Comparison of ENCODE assay signal across 17 cellular contexts in the genomic region with DNA sequence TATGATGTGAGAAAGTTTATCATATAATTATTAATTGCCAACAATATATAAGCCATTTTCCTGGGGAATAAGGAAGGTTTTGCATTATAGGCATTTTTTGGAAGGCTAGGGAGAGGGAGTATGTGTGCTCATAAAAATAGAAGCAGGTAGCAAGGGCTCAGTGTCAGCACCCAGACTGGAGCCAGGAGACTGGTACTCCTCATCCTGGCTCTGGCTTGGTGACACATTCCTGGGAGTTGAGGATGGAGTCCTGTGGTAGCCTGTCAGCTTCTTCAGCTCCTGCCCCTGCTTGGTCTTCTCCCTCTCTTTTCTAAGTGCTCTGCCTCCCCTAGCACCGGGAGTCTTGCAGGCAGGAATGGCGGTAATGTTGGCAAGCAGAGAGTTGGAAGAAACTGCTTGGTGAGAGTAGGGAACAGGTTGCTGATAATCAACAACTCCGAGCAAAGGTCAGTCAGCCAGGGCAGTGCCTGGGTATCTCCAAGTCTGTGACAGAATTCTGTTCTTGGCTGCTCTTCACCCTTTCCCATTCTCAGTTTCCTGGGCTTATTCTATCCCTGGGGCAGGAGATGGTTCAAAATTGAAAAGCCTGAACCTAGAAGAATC. TPM values are rescaled to one million over a fixed set of nuclear protein-coding genes. Genes with fewer than 3 reads are reported as not detected.
DNase-seq lines count a peak whose midpoint lies in the region; ATAC-seq, FAIRE-seq and TF ChIP-seq lines count a peak whose summit lies in the region.
"Had no signal": no experiment of that assay in that cellular context is flagged by ENCODE, and none has a peak within 500 bp of the region (broad histone marks: within the 10 kb centered on the region; RNA-seq: fewer than 3 reads in every experiment).

No MANE protein-coding gene starts in this region.

- no TSS peak for BruUV-seq in HepG2 (replicated peaks; lab: Mats Ljungman, UMichigan)

- CTCF ChIA-PET in HepG2 (lab: Yijun Ruan, JAX; ENCODE audit: low intra/inter-chr PET ratio, low total read pairs) = no interaction called here

- H3K4me3 ChIP-seq in heart left ventricle = no peak overlapping the region
- H3K4me3 ChIP-seq in HepG2 (replicated peaks in 1 of 3; ENCODE audit: insufficient read depth in 1 of 3, low read depth in 2 of 3, low read length in 3 of 3) = no peak overlapping the region
- H3K4me3 ChIP-seq in small intestine (ENCODE audit: low read depth in 1 of 2, low read length in 2 of 2) = no peak overlapping the region
- H3K4me3 ChIP-seq in transverse colon = no peak overlapping the region
- H3K4me3 ChIP-seq: PC-9 had no signal

- no peak for TF ChIP-seq CTCF in heart left ventricle (IDR thresholded peaks at IDR 0.05)
- TF ChIP-seq CTCF in HepG2 (CRISPR knock-in tag; IDR thresholded peaks at IDR 0.05) = no peak
- TF ChIP-seq CTCF in transverse colon (IDR thresholded peaks at IDR 0.05) = no peak

- DNase-seq in HuH-7 (ENCODE audit: low spot score) (peak; percentile 15), heart left ventricle (peak in 4 of 5 donors; percentile 30 to 71 (median 66)), HepG2 (ENCODE audit: low spot score) (no peak), small intestine (peak; percentile 87), transverse colon (no peak)
- DNase-seq in activated naive CD4-positive, alpha-beta T cell treated with anti-CD3 and anti-CD28 coated beads, Interleukin-2, amount 50 U/mL, for 16 hours = no peak
- DNase-seq: AML-193, Caco-2, H7, KG1, NCI-H1092, NCI-H446 treated with DMSO at 0.1 percent for 48 hours, NCI-H774, PC-9, SHP77 had no signal

- TF ChIP-seq POLR2A in heart left ventricle (IDR thresholded peaks at IDR 0.05) = no peak
- no peak for TF ChIP-seq POLR2A in HepG2 (IDR thresholded peaks at IDR 0.05; ENCODE audit: insufficient read depth in 1 of 2, low read depth in 2 of 2, low read length in 2 of 2)
- TF ChIP-seq POLR2A in transverse colon (IDR thresholded peaks at IDR 0.05) = no peak

- in situ Hi-C loops in HepG2 (cut with HindIII; ENCODE audit: extremely low pct_ligation_motif_present, low pct_unique_long_range_greater_than_20kb) = no loop called here
- in situ Hi-C loops in transverse colon (cut with MboI; ENCODE audit: low pct_ligation_motif_present in 1 of 4, low pct_unique_long_range_greater_than_20kb in 1 of 4, low sequenced_read_pairs in 3 of 4) = no loop called here

- peaks cover 15% of the 10 kb centered on the region for H3K79me2 ChIP-seq in HepG2 (ENCODE audit: insufficient read depth, low read length)

- H3K27me3 ChIP-seq in heart left ventricle = no peaks in the 10 kb centered on the region
- no peaks in the 10 kb centered on the region for H3K27me3 ChIP-seq in HepG2 (ENCODE audit: control insufficient read depth in 1 of 2, insufficient read depth in 2 of 2, low read length in 2 of 2)
- H3K27me3 ChIP-seq in small intestine (ENCODE audit: control insufficient read depth in 2 of 2, insufficient read depth in 2 of 2, low read length in 2 of 2) = no peaks in the 10 kb centered on the region
- H3K27me3 ChIP-seq in transverse colon = no peaks in the 10 kb centered on the region

- no peaks in the 10 kb centered on the region for H3K36me3 ChIP-seq in heart left ventricle
- no peaks in the 10 kb centered on the region for H3K36me3 ChIP-seq in HepG2 (replicated peaks in 1 of 2; ENCODE audit: control insufficient read depth in 1 of 2, insufficient read depth in 2 of 2, low read length in 2 of 2)
- no peaks in the 10 kb centered on the region for H3K36me3 ChIP-seq in small intestine (ENCODE audit: control insufficient read depth in 2 of 2, insufficient read depth in 2 of 2, low read length in 2 of 2)
- H3K36me3 ChIP-seq in transverse colon = no peaks in the 10 kb centered on the region

- H3K9ac ChIP-seq in HepG2 (ENCODE audit: insufficient read depth, low read depth, low read length) = no peak overlapping the region

- POLR2A ChIA-PET in HepG2 (lab: Yijun Ruan, JAX) = no interaction called here

- TF ChIP-seq EP300 in HepG2 (IDR thresholded peaks at IDR 0.05; ENCODE audit: low read depth in 2 of 2, low read length in 2 of 2) = no peak
- TF ChIP-seq EP300 in HepG2 (CRISPR knock-in tag; IDR thresholded peaks at IDR 0.05; ENCODE audit: borderline replicate concordance) = no peak
- no peak for TF ChIP-seq EP300 in transverse colon (IDR thresholded peaks at IDR 0.05; ENCODE audit: low read depth)

- H3K4me1 ChIP-seq in heart left ventricle (peaks cover 0 to 42% (median 15%) of the 10 kb centered on the region in 12 donors), HepG2 (ENCODE audit: insufficient read depth, low read length) (peaks cover 14% of the 10 kb centered on the region), small intestine (ENCODE audit: control insufficient read depth in 2 of 2, insufficient read depth in 1 of 2, low read depth in 1 of 2, low read length in 1 of 2) (peaks cover 0 to 2% of the 10 kb centered on the region in 2 donors), transverse colon (peaks cover 0 to 20% (median 10%) of the 10 kb centered on the region in 4 donors)
- H3K4me1 ChIP-seq: Caco-2 had no signal

- intact Hi-C loops in heart left ventricle (cut with DNase I) = no loop called here
- intact Hi-C loops in HepG2 (cut with micrococcal nuclease; ENCODE audit: unreplicated experiment) = no loop called here
- intact Hi-C loops in transverse colon (cut with DNase I; ENCODE audit: low total_unique reads) = no loop called here

- H3K27ac ChIP-seq in heart left ventricle (peak overlapping the region in 11 of 12 donors; percentile 12 to 90 (median 64)), HepG2 (ENCODE audit: extremely low read length, insufficient read depth, low read length) (no peak overlapping the region), small intestine (ENCODE audit: low read depth in 1 of 2, low read length in 1 of 2) (peak overlapping the region in 1 of 2 donors; percentile 15), transverse colon (no peak overlapping the region)
- H3K27ac ChIP-seq: PC-9 had no signal

- TF ChIP-seq RAD21 in HepG2 (CRISPR knock-in tag; IDR thresholded peaks at IDR 0.05) = no peak

- no peaks in the 10 kb centered on the region; the same call in 1 of the 2 replicates for H4K20me1 ChIP-seq in HepG2 (ENCODE audit: insufficient read depth, low read length)

- H3K9me3 ChIP-seq in heart left ventricle (no peaks in the 10 kb centered on the region), HepG2 (ENCODE audit: low read length) (no peaks in the 10 kb centered on the region), small intestine (ENCODE audit: control insufficient read depth, low read depth) (no peaks in the 10 kb centered on the region), transverse colon (no peaks in the 10 kb centered on the region)
- H3K9me3 ChIP-seq: Caco-2 had no signal

- H2AFZ ChIP-seq in HepG2 (ENCODE audit: low read length) = no peak overlapping the region
- H2AFZ ChIP-seq: PC-9 had no signal

- FAIRE-seq in HepG2 (lab: Jason Lieb, UNC) (no peak), small intestine (lab: Jason Lieb, UNC) (no peak)

- ATAC-seq in heart left ventricle = peak; percentile 82 to 90 (median 86)
- peak; percentile 80 for ATAC-seq in HepG2
- ATAC-seq in GM19452 (IDR thresholded peaks at IDR 0.05; ENCODE audit: unreplicated experiment) = no peak

- no peak overlapping the region for H3K4me2 ChIP-seq in HepG2 (ENCODE audit: low read depth, low read length)
- H3K4me2 ChIP-seq: PC-9 had no signal

- 39 to 59% (median 43%) methylated on average over 2 to 3 of the region's 3 CpGs for WGBS in heart left ventricle, 4 donors
- 63% methylated on average over 3 of the region's 3 CpGs for WGBS in HepG2 (ENCODE audit: low lambda C conversion rate)
- 8 to 59% (median 39%) methylated on average over 3 of the region's 3 CpGs for WGBS in small intestine, 3 donors
- WGBS in transverse colon (ENCODE audit: low coverage in 1 of 2), 2 donors = 46% methylated on average over 3 of the region's 3 CpGs; no CpG with 5 or more reads in 1 of the 2 donors

TF ChIP-seq in HepG2, 621 proteins besides CTCF, POLR2A, EP300 and RAD21 (continues in another document):
- TF ChIP-seq, protein P1, sequence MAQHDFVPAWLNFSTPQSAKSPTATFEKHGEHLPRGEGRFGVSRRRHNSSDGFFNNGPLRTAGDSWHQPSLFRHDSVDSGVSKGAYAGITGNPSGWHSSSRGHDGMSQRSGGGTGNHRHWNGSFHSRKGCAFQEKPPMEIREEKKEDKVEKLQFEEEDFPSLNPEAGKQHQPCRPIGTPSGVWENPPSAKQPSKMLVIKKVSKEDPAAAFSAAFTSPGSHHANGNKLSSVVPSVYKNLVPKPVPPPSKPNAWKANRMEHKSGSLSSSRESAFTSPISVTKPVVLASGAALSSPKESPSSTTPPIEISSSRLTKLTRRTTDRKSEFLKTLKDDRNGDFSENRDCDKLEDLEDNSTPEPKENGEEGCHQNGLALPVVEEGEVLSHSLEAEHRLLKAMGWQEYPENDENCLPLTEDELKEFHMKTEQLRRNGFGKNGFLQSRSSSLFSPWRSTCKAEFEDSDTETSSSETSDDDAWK (CRISPR knock-in tag; IDR thresholded peaks at IDR 0.05) = no peak

RNA-seq across cellular contexts. Expression of a gene that starts 23.0 kb away (rescaled TPM):
- total RNA-seq in heart left ventricle = 1 to 10 TPM in 8 of 9 donors, under 1 TPM in 1; 0.99 to 4.0 (median 2.8) TPM
- polyA plus RNA-seq in heart left ventricle = 1 to 10 TPM; 1.3 to 2.5 TPM
- total RNA-seq in HepG2 (2016; rRNA removed; fragmentation: Illumina TruSeq; extraction: Trizol) = 21.6 and 39.7 TPM in 2 replicates
- 2.0 and 2.2 TPM in 2 replicates for total RNA-seq in HepG2 (2016; cell fraction: cytosol; rRNA removed; fragmentation: Illumina TruSeq; extraction: Trizol; ENCODE audit: low read depth)
- 22.5 and 39.5 TPM in 2 replicates for total RNA-seq in HepG2 (2016; cell fraction: insoluble cytoplasmic fraction; rRNA removed; fragmentation: Illumina TruSeq; extraction: Trizol)
- 8.3 and 9.4 TPM in 2 replicates for total RNA-seq in HepG2 (2016; cell fraction: membrane; rRNA removed; fragmentation: Illumina TruSeq; extraction: Trizol)
- 21.2 and 21.7 TPM in 2 replicates for total RNA-seq in HepG2 (2016; cell fraction: nucleus; rRNA removed; fragmentation: Illumina TruSeq; extraction: Trizol)
- 5.1 and 6.1 TPM in 2 replicates for polyA plus RNA-seq in HepG2 (2011; rRNA removed)
- polyA plus RNA-seq in HepG2 (2011; cell fraction: cytosol; rRNA removed) = 2.9 and 4.8 TPM in 2 replicates
- 2.7 and 4.2 TPM in 2 replicates for polyA plus RNA-seq in HepG2 (2011; cell fraction: nucleus; rRNA removed)
- 10.6 and 16.9 TPM in 2 replicates for polyA plus RNA-seq in HepG2 (2012)
- polyA plus RNA-seq in HepG2 (2016; cell fraction: cytosol; fragmentation: Illumina TruSeq; extraction: Trizol; ENCODE audit: low read depth) = 1.9 and 2.2 TPM in 2 replicates
- polyA plus RNA-seq in HepG2 (2016; cell fraction: insoluble cytoplasmic fraction; fragmentation: Illumina TruSeq; extraction: Trizol; ENCODE audit: low read depth) = 39.5 and 45.6 TPM in 2 replicates
- 6.7 and 7.1 TPM in 2 replicates for polyA plus RNA-seq in HepG2 (2016; cell fraction: membrane; fragmentation: Illumina TruSeq; extraction: Trizol; ENCODE audit: low read depth)
- polyA plus RNA-seq in HepG2 (2016; cell fraction: nucleus; fragmentation: Illumina TruSeq; extraction: Trizol; ENCODE audit: insufficient read depth, low read depth) = 14.6 and 15.7 TPM in 2 replicates
- polyA minus RNA-seq in HepG2 (2011; rRNA and poly(A)+ RNA removed; ENCODE audit: low replicate concordance) = 3.5 TPM in 1 of 2 replicates, not detected in the other
- 6.9 and 7.6 TPM in 2 replicates for polyA minus RNA-seq in HepG2 (2011; cell fraction: cytosol; rRNA and poly(A)+ RNA removed)
- polyA minus RNA-seq in HepG2 (2011; cell fraction: nucleus; rRNA and poly(A)+ RNA removed) = 27.6 and 32.6 TPM in 2 replicates
- polyA plus RNA-seq in small intestine = 10 to 100 TPM; 30.1 to 62.0 (median 41.9) TPM
- 10 to 100 TPM; 14.2 to 40.1 (median 24.1) TPM for total RNA-seq in transverse colon
- total RNA-seq: HT1080 had no signal

Comparison
In these comparisons a context has a peak if more than half of its experiments do, and no peak if none do; other contexts are left out.
1. DNase-seq: peak in HuH-7 (single experiment), heart left ventricle (4 of 5) and small intestine (single experiment); none in HepG2 (single experiment), activated naive CD4-positive, alpha-beta T cell treated with anti-CD3 and anti-CD28 coated beads, Interleukin-2, amount 50 U/mL, for 16 hours (single experiment) and transverse colon (single experiment).
2. H3K27ac ChIP-seq: peak in heart left ventricle (11 of 12); none in HepG2 (single experiment) and transverse colon (0 of 4).